ENCODE assay signal across 1 cellular context in the genomic region with DNA sequence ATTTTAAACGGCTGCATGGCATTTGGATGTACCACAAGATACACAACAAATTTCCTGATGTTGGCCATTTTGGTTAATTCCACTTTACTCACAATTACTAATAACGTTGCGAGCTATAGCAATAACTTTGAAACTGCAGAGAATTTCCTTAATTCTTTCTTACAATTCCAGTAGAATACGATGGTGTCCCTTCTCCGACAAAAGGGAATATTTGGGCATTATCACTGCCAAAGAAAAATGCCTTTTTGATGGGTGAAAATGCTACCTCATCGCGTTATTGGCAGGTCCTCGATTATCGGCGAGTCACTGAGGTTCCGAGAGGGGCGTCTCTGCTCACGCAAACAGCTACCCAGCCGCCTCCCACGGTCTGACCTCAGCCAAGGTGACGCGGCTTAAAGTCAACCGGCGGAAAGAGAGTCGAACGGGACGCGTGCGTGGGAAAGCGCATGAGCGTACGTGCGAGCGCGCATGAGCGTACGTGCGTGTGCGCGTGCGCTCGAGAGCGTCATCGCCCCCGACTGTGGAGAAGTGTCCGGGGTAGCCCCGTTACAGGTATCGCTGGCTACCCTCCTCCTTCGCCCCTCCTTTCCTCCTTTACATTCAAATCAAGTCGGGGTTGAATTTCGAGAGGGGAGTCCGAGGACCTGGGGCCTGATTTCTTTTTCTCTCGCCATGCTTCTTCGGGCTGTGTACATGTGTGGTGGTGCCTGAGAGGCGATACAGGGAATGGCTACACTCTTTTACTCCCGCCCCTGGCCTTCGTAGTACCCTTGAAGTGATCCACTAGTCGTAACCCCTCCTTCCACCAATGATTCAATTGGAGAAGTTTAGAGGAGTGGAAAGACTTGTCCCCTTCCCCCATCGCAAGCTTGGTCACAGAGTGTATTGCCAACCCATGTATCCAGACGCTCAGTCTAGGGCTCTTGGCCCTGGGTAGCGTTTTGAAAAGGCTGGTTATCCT.
TF ChIP-seq lines count a peak whose summit lies in the region.

Gene OXSM, plus strand, starts transcription at position 495 of the 961 bp plus-strand sequence. CDS start 931 bp downstream, outside the sequence.

TF ChIP-seq in IMR-90, 13 proteins besides CTCF, POLR2A, EP300 and RAD21 (continued from another document):
- TF ChIP-seq ELK1 (IDR thresholded peaks at IDR 0.05; ENCODE audit: borderline replicate concordance, low read depth, low read length) (no peak), CEBPB (IDR thresholded peaks at IDR 0.05; ENCODE audit: low read depth, low read length) (no peak), MAZ (IDR thresholded peaks at IDR 0.05; ENCODE audit: borderline replicate concordance, low read depth, low read length) (peak; percentile 61; the same call in 1 of the 2 replicates), FOS (IDR thresholded peaks at IDR 0.05; ENCODE audit: low read depth, low read length) (peak; percentile 74), MXI1 (IDR thresholded peaks at IDR 0.05; ENCODE audit: borderline replicate concordance, low read depth, low read length) (0 out of 2 replicates have a peak, but pooled peaks have one; percentile 47), BHLHE40 (IDR thresholded peaks at IDR 0.05; ENCODE audit: low read depth, low read length) (peak; percentile 78), MAFK (IDR thresholded peaks at IDR 0.05; ENCODE audit: low read depth, low read length) (peak; percentile 42), NFE2L2 (IDR thresholded peaks at IDR 0.05; ENCODE audit: low read depth, low read length) (peak; percentile 66), SMC3 (IDR thresholded peaks at IDR 0.05; ENCODE audit: low read depth, low read length) (no peak), RFX5 (IDR thresholded peaks at IDR 0.05; ENCODE audit: low read depth, low read length) (no peak), CHD1 (IDR thresholded peaks at IDR 0.05; ENCODE audit: low read depth, low read length) (no peak; the same call in 1 of the 2 replicates)
- TF ChIP-seq, protein P1, sequence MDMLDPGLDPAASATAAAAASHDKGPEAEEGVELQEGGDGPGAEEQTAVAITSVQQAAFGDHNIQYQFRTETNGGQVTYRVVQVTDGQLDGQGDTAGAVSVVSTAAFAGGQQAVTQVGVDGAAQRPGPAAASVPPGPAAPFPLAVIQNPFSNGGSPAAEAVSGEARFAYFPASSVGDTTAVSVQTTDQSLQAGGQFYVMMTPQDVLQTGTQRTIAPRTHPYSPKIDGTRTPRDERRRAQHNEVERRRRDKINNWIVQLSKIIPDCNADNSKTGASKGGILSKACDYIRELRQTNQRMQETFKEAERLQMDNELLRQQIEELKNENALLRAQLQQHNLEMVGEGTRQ (IDR thresholded peaks at IDR 0.05; ENCODE audit: low read depth, low read length), result no peak
TF ChIP-seq in IMR-90: peak in this region for 7.
